8 cellular contexts compared by ENCODE assay signal in genomic region chr12:109572506-109572845, GRCh38. TPM values are rescaled to one million over a fixed set of nuclear protein-coding genes. Genes with fewer than 3 reads are reported as not detected.
DNase-seq lines count a peak whose midpoint lies in the region; ATAC-seq, FAIRE-seq and TF ChIP-seq lines count a peak whose summit lies in the region.

No MANE protein-coding gene starts in this region.

- TF ChIP-seq EP300 in tibial nerve (IDR thresholded peaks at IDR 0.05) = no peak

- H3K9me3 Mint-ChIP-seq in activated naive CD4-positive, alpha-beta T cell treated with anti-CD3 and anti-CD28 coated beads for 36 hours = no peaks in the 10 kb centered on the region
- no peaks in the 10 kb centered on the region for H3K9me3 Mint-ChIP-seq in astrocyte (ENCODE audit: unreplicated experiment)

- no peaks in the 10 kb centered on the region for H3K27me3 ChIP-seq in astrocyte (ENCODE audit: insufficient read depth, low read length)
- H3K27me3 ChIP-seq in right lobe of liver = no peaks in the 10 kb centered on the region
- no peaks in the 10 kb centered on the region for H3K27me3 ChIP-seq in tibial nerve

- peak overlapping the region; percentile 92 for H3K4me3 Mint-ChIP-seq in activated naive CD4-positive, alpha-beta T cell treated with anti-CD3 and anti-CD28 coated beads for 36 hours
- peak overlapping the region; percentile 93 for H3K4me3 Mint-ChIP-seq in astrocyte (ENCODE audit: unreplicated experiment)

- H3K4me3 ChIP-seq in astrocyte (ENCODE audit: insufficient read depth, low read depth, low read length) = peak overlapping the region; percentile 87
- peak overlapping the region; percentile 66 to 77 (median 68) for H3K4me3 ChIP-seq in right lobe of liver
- peak overlapping the region; percentile 67 to 96 (median 80) for H3K4me3 ChIP-seq in tibial nerve

- no peaks in the 10 kb centered on the region for H3K27me3 Mint-ChIP-seq in activated naive CD4-positive, alpha-beta T cell treated with anti-CD3 and anti-CD28 coated beads for 36 hours (ENCODE audit: low read depth)
- H3K27me3 Mint-ChIP-seq in astrocyte (ENCODE audit: low read depth, unreplicated experiment) = no peaks in the 10 kb centered on the region

- peaks cover 23% of the 10 kb centered on the region for H3K4me1 Mint-ChIP-seq in activated naive CD4-positive, alpha-beta T cell treated with anti-CD3 and anti-CD28 coated beads for 36 hours (ENCODE audit: low read depth)
- no peaks in the 10 kb centered on the region for H3K4me1 Mint-ChIP-seq in astrocyte (ENCODE audit: low read depth, unreplicated experiment)

- H3K9ac ChIP-seq in astrocyte (ENCODE audit: low read length) = peak overlapping the region; percentile 80

- H3K9me3 ChIP-seq in astrocyte (ENCODE audit: insufficient read depth, low read depth, low read length) (no peaks in the 10 kb centered on the region), right lobe of liver (no peaks in the 10 kb centered on the region), tibial nerve (no peaks in the 10 kb centered on the region)

- ATAC-seq in right lobe of liver = no peak
- no peak for ATAC-seq in GM21515 (IDR thresholded peaks at IDR 0.05; ENCODE audit: unreplicated experiment)

- intact Hi-C loops in activated naive CD4-positive, alpha-beta T cell treated with anti-CD3 and anti-CD28 coated beads for 36 hours (cut with micrococcal nuclease) = loop anchor here (2.0 to 10.0 kb wide), 5 partner anchors 138 to 1010 kb away; partner anchors contain the start of genes GLTP, ISCU, SART3 and SSH1
- intact Hi-C loops in right lobe of liver (cut with DNase I) = no loop called here

- 20% methylated on average over 3 of the region's 3 CpGs for WGBS in right lobe of liver (ENCODE audit: insufficient coverage, low coverage, low lambda C conversion rate, missing lambda C conversion rate)
- WGBS in tibial nerve, 2 donors = 50 to 56% methylated on average over 3 of the region's 3 CpGs

- H3K27ac Mint-ChIP-seq in activated naive CD4-positive, alpha-beta T cell treated with anti-CD3 and anti-CD28 coated beads for 36 hours = peak overlapping the region; percentile 90
- H3K27ac Mint-ChIP-seq in astrocyte (ENCODE audit: unreplicated experiment) = no peak overlapping the region

- TF ChIP-seq POLR2A in right lobe of liver (IDR thresholded peaks at IDR 0.05) = no peak
- no peak for TF ChIP-seq POLR2A in tibial nerve (IDR thresholded peaks at IDR 0.05)

- peak overlapping the region; percentile 95 for H3K4me2 ChIP-seq in astrocyte (ENCODE audit: low read length)

- H3K27ac ChIP-seq in astrocyte (ENCODE audit: low read depth, low read length) (no peak overlapping the region), right lobe of liver (peak overlapping the region; percentile 86 to 96 (median 93)), tibial nerve (peak overlapping the region in 3 of 4 donors; percentile 85 to 94 (median 89))

- FAIRE-seq in astrocyte (lab: Jason Lieb, UNC) = no peak

- peak overlapping the region; percentile 83 for H2AFZ ChIP-seq in astrocyte (ENCODE audit: low read depth, low read length)

- H3K79me2 ChIP-seq in astrocyte (ENCODE audit: insufficient read depth, low read length) = peaks cover 8% of the 10 kb centered on the region

- DNase-seq in activated naive CD4-positive, alpha-beta T cell treated with anti-CD3 and anti-CD28 coated beads for 36 hours = no peak
- DNase-seq in activated naive CD4-positive, alpha-beta T cell treated with anti-CD3 and anti-CD28 coated beads, Interleukin-2, amount 50 U/mL, for 16 hours = no peak
- DNase-seq in astrocyte (ENCODE audit: low read depth) = no peak
- DNase-seq in right lobe of liver = no peak
- DNase-seq in tibial nerve (ENCODE audit: low spot score in 2 of 2) = no peak
- DNase-seq in NCI-H2171 treated with DMSO at 0.1 percent for 48 hours (lab: John Stamatoyannopoulos, UW) = no peak
- DNase-seq in T-helper 9 cell = no peak

- TF ChIP-seq CTCF in astrocyte (IDR thresholded peaks at IDR 0.05; ENCODE audit: insufficient read depth, low read depth, low read length) (no peak), right lobe of liver (IDR thresholded peaks at IDR 0.05) (no peak), tibial nerve (IDR thresholded peaks at IDR 0.05) (no peak)

- H3K4me1 ChIP-seq in astrocyte (ENCODE audit: insufficient read depth, low read length) (peaks cover 11% of the 10 kb centered on the region), right lobe of liver (peaks cover 0 to 52% (median 24%) of the 10 kb centered on the region in 4 donors), tibial nerve (peaks cover 0 to 26% (median 9%) of the 10 kb centered on the region in 4 donors)

- H4K20me1 ChIP-seq in astrocyte (ENCODE audit: insufficient read depth, low read length) = no peaks in the 10 kb centered on the region

- CTCF ChIA-PET in activated naive CD4-positive, alpha-beta T cell treated with anti-CD3 and anti-CD28 coated beads for 36 hours (lab: Charles Lee) = interaction anchor here (0.7 to 1.4 kb wide), 5 partner anchors 16 to 139 kb away, joined by 4 to 5 read pairs (median 4); no protein-coding TSS in a partner anchor

- H3K36me3 ChIP-seq in astrocyte (ENCODE audit: insufficient read depth, low read length) (peaks cover 13% of the 10 kb centered on the region), right lobe of liver (peaks cover 0 to 34% (median 2%) of the 10 kb centered on the region in 4 donors), tibial nerve (peaks cover 0 to 52% (median 2%) of the 10 kb centered on the region in 3 donors)

- H3K36me3 Mint-ChIP-seq in activated naive CD4-positive, alpha-beta T cell treated with anti-CD3 and anti-CD28 coated beads for 36 hours (ENCODE audit: low read depth) = peaks cover 16% of the 10 kb centered on the region
- H3K36me3 Mint-ChIP-seq in astrocyte (ENCODE audit: low read depth, unreplicated experiment) = peaks cover 7% of the 10 kb centered on the region

RNA-seq across cellular contexts. Expression of gene MMAB, which starts 0.8 kb away (rescaled TPM):
- 10 to 100 TPM; 43.8 to 44.9 TPM for total RNA-seq in activated naive CD4-positive, alpha-beta T cell treated with anti-CD3 and anti-CD28 coated beads for 36 hours
- total RNA-seq in astrocyte (15.2 and 17.8 TPM in 2 replicates), right lobe of liver (10 to 100 TPM; 42.6 to 99.8 (median 65.2) TPM), tibial nerve (10 to 100 TPM; 27.3 to 80.4 (median 30.9) TPM)

RNA-seq across cellular contexts. Expression of gene MVK, which starts 1.1 kb away (rescaled TPM):
- total RNA-seq in activated naive CD4-positive, alpha-beta T cell treated with anti-CD3 and anti-CD28 coated beads for 36 hours = 10 to 100 TPM; 19.8 to 20.2 TPM
- total RNA-seq in astrocyte (9.7 and 12.4 TPM in 2 replicates), right lobe of liver (10 to 100 TPM; 14.2 to 60.0 (median 37.6) TPM), tibial nerve (10 to 100 TPM; 20.9 to 52.0 (median 30.5) TPM)
